3 cellular contexts compared by ENCODE assay signal in genomic region chr10:4978870-4979269, GRCh38.
TF ChIP-seq lines count a peak whose summit lies in the region.

No MANE protein-coding gene starts in this region.

TF ChIP-seq in HepG2, 621 proteins besides CTCF, POLR2A, EP300 and RAD21 (continued from another document and continues in another):
- TF ChIP-seq, protein P1, sequence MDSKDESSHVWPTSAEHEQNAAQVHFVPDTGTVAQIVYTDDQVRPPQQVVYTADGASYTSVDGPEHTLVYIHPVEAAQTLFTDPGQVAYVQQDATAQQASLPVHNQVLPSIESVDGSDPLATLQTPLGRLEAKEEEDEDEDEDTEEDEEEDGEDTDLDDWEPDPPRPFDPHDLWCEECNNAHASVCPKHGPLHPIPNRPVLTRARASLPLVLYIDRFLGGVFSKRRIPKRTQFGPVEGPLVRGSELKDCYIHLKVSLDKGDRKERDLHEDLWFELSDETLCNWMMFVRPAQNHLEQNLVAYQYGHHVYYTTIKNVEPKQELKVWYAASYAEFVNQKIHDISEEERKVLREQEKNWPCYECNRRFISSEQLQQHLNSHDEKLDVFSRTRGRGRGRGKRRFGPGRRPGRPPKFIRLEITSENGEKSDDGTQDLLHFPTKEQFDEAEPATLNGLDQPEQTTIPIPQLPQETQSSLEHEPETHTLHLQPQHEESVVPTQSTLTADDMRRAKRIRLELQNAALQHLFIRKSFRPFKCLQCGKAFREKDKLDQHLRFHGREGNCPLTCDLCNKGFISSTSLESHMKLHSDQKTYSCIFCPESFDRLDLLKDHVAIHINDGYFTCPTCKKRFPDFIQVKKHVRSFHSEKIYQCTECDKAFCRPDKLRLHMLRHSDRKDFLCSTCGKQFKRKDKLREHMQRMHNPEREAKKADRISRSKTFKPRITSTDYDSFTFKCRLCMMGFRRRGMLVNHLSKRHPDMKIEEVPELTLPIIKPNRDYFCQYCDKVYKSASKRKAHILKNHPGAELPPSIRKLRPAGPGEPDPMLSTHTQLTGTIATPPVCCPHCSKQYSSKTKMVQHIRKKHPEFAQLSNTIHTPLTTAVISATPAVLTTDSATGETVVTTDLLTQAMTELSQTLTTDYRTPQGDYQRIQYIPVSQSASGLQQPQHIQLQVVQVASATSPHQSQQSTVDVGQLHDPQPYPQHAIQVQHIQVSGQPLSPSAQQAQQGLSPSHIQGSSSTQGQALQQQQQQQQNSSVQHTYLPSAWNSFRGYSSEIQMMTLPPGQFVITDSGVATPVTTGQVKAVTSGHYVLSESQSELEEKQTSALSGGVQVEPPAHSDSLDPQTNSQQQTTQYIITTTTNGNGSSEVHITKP (CRISPR knock-in tag; IDR thresholded peaks at IDR 0.05; ENCODE audit: low read depth), result no peak
- TF ChIP-seq EHMT2 (IDR thresholded peaks at IDR 0.05; ENCODE audit: borderline replicate concordance, low read depth, low read length) (no peak), ZBTB4 (CRISPR knock-in tag; IDR thresholded peaks at IDR 0.05; ENCODE audit: borderline replicate concordance) (no peak), ZNF839 (CRISPR knock-in tag; IDR thresholded peaks at IDR 0.05; ENCODE audit: borderline replicate concordance) (no peak), MXD1 (CRISPR knock-in tag; IDR thresholded peaks at IDR 0.05) (no peak), ZFAT (CRISPR knock-in tag; conservative IDR thresholded peaks at IDR 0.05) (no peak), ZEB1 (IDR thresholded peaks at IDR 0.05; ENCODE audit: insufficient replicate concordance, low read depth) (no peak), DPF2 (CRISPR knock-in tag; IDR thresholded peaks at IDR 0.05; ENCODE audit: borderline replicate concordance, low read depth) (no peak), ZNF678 (CRISPR knock-in tag; IDR thresholded peaks at IDR 0.05) (no peak), AGO2 (optimal IDR thresholded peaks at IDR 0.05; ENCODE audit: low read depth, low read length) (peak; percentile 55), ZNF432 (CRISPR knock-in tag; IDR thresholded peaks at IDR 0.05; ENCODE audit: borderline replicate concordance) (no peak)

TF ChIP-seq in A549, 52 proteins besides CTCF, POLR2A, EP300 and RAD21 (continued from another document):
- TF ChIP-seq, protein P2, sequence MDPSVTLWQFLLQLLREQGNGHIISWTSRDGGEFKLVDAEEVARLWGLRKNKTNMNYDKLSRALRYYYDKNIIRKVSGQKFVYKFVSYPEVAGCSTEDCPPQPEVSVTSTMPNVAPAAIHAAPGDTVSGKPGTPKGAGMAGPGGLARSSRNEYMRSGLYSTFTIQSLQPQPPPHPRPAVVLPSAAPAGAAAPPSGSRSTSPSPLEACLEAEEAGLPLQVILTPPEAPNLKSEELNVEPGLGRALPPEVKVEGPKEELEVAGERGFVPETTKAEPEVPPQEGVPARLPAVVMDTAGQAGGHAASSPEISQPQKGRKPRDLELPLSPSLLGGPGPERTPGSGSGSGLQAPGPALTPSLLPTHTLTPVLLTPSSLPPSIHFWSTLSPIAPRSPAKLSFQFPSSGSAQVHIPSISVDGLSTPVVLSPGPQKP (IDR thresholded peaks at IDR 0.05; ENCODE audit: low read depth, low read length), result no peak
- no peak for TF ChIP-seq CHD2 (IDR thresholded peaks at IDR 0.05; ENCODE audit: low read length, partially characterized antibody)
- TF ChIP-seq, protein P3, sequence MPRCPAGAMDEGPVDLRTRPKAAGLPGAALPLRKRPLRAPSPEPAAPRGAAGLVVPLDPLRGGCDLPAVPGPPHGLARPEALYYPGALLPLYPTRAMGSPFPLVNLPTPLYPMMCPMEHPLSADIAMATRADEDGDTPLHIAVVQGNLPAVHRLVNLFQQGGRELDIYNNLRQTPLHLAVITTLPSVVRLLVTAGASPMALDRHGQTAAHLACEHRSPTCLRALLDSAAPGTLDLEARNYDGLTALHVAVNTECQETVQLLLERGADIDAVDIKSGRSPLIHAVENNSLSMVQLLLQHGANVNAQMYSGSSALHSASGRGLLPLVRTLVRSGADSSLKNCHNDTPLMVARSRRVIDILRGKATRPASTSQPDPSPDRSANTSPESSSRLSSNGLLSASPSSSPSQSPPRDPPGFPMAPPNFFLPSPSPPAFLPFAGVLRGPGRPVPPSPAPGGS (IDR thresholded peaks at IDR 0.05), result no peak
- TF ChIP-seq HDAC2 (IDR thresholded peaks at IDR 0.05), result no peak
- no peak for TF ChIP-seq ESRRA (IDR thresholded peaks at IDR 0.05; ENCODE audit: borderline replicate concordance, low read length)
- TF ChIP-seq EHF (CRISPR knock-in tag; IDR thresholded peaks at IDR 0.05), result no peak
- TF ChIP-seq TFCP2L1 (CRISPR knock-in tag; IDR thresholded peaks at IDR 0.05), result peak; percentile 51; the same call in 1 of the 2 replicates
- no peak for TF ChIP-seq SREBF2 (IDR thresholded peaks at IDR 0.05)
- TF ChIP-seq KDM5A (IDR thresholded peaks at IDR 0.05), result no peak
- no peak for TF ChIP-seq CEBPB (IDR thresholded peaks at IDR 0.05)
- TF ChIP-seq CHD4 (IDR thresholded peaks at IDR 0.05; ENCODE audit: borderline replicate concordance), result no peak

TF ChIP-seq in K562, 482 proteins besides CTCF, POLR2A, EP300 and RAD21 (continued from another document):
- TF ChIP-seq ZNF398 (CRISPR knock-in tag; IDR thresholded peaks at IDR 0.05), result no peak
